8 cellular contexts compared by ENCODE assay signal in the genomic region with DNA sequence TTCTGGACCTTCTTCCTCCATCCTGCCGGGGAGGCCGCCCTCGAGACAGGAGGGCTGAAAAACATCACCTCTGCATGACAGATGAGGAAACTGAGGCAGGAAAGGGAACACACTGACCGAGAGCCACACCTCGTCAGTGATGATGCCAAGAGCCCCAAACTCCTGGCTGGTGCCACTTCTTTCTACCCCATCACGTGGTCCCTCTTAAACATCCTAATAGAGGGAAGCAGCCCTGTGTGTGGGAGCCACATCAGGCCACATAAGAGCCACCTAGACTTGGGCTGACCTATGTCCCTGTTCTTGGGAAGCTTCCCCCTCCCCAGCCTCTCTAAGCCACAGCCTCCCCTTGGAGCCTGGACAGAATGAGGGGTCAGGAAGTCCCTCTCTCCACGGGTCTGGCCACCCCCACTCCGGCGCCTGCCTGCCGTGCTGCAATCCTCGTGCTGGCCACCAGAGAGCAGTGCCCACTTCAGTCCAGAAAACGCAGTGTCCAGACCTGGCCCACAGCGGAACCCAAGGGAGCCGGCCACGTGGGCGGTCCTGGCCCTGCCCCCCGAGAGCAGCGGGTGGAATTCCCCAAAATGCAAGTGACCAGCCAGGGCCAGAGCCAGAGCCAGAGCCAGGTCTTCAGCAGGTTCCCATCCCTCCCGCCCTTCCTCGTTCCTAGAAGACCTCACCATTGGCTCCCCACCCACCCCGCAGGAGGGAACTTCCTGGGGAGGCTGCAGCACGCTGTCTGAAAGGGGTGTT. TPM values are rescaled to one million over a fixed set of nuclear protein-coding genes. Genes with fewer than 3 reads are reported as not detected.
DNase-seq lines count a peak whose midpoint lies in the region; ATAC-seq, FAIRE-seq and TF ChIP-seq lines count a peak whose summit lies in the region.

No MANE protein-coding gene starts in this region.

- no peaks in the 10 kb centered on the region for H3K36me3 Mint-ChIP-seq in activated naive CD4-positive, alpha-beta T cell treated with anti-CD3 and anti-CD28 coated beads, Interleukin-2, amount 10 ng/mL, durations not matched to agents 7 days and 5 days
- peaks cover 4% of the 10 kb centered on the region for H3K36me3 Mint-ChIP-seq in glutamatergic neuron (ENCODE audit: unreplicated experiment)

- no peaks in the 10 kb centered on the region for H3K79me2 ChIP-seq in trophoblast cell (ENCODE audit: control insufficient read depth, insufficient read depth, low read length, poor library complexity)

- H4K12ac ChIP-seq in trophoblast cell (ENCODE audit: low read depth, low read length): no peak overlapping the region

- no peak overlapping the region for H3K18ac ChIP-seq in trophoblast cell (ENCODE audit: low read length)

- H3K4me1 ChIP-seq in SJCRH30 (peaks cover 2% of the 10 kb centered on the region; the same call in 1 of the 2 replicates), trophoblast cell (ENCODE audit: control insufficient read depth in 1 of 2, insufficient read depth in 2 of 2, low read length in 2 of 2) (peaks cover 9 to 10% of the 10 kb centered on the region in 2 experiments)

- H3K4me3 ChIP-seq in SJCRH30 (no peak overlapping the region), trophoblast cell (ENCODE audit: low read depth, low read length) (no peak overlapping the region)

- no peak overlapping the region for H2AK5ac ChIP-seq in trophoblast cell (ENCODE audit: low read length)

- no peak overlapping the region for H3K14ac ChIP-seq in trophoblast cell (ENCODE audit: low read length)

- peak; percentile 71 for ATAC-seq in HG03066 (IDR thresholded peaks at IDR 0.05; ENCODE audit: low read depth, unreplicated experiment)

- no peak overlapping the region for H3K23ac ChIP-seq in trophoblast cell (ENCODE audit: low read length)

- WGBS in trophoblast cell (ENCODE audit: extremely low coverage, insufficient coverage, insufficient read length): no CpG with 5 or more reads among the region's 22 CpGs

- FAIRE-seq in urothelium cell line (lab: Jason Lieb, UNC): no peak

- TF ChIP-seq CTCF in glutamatergic neuron (IDR thresholded peaks at IDR 0.05; ENCODE audit: partially characterized antibody, unreplicated experiment): peak; percentile 92

- no peak overlapping the region for H2AFZ ChIP-seq in trophoblast cell (ENCODE audit: insufficient read depth, low read length, poor library complexity)

- no peak overlapping the region for H3K27ac Mint-ChIP-seq in activated naive CD4-positive, alpha-beta T cell treated with anti-CD3 and anti-CD28 coated beads, Interleukin-2, amount 10 ng/mL, durations not matched to agents 7 days and 5 days
- H3K27ac Mint-ChIP-seq in glutamatergic neuron (ENCODE audit: unreplicated experiment): peak overlapping the region; percentile 17

- H3K9ac ChIP-seq in trophoblast cell (ENCODE audit: low read length): no peak overlapping the region

- no peak overlapping the region for H2BK12ac ChIP-seq in trophoblast cell (ENCODE audit: low read length)

- H2BK5ac ChIP-seq in trophoblast cell (ENCODE audit: low read depth, low read length, poor library complexity): no peak overlapping the region

- H3K27me3 ChIP-seq in SJCRH30: no peaks in the 10 kb centered on the region
- no peaks in the 10 kb centered on the region for H3K27me3 ChIP-seq in trophoblast cell (ENCODE audit: insufficient read depth, low read length)

- peak overlapping the region; percentile 7 for H4K91ac ChIP-seq in trophoblast cell (ENCODE audit: low read depth, low read length)

- H3K4me2 ChIP-seq in trophoblast cell (ENCODE audit: low read length): no peak overlapping the region

- H3K4me3 Mint-ChIP-seq in activated naive CD4-positive, alpha-beta T cell treated with anti-CD3 and anti-CD28 coated beads, Interleukin-2, amount 10 ng/mL, durations not matched to agents 7 days and 5 days: no peak overlapping the region
- H3K4me3 Mint-ChIP-seq in glutamatergic neuron (ENCODE audit: unreplicated experiment): no peak overlapping the region

- no peak overlapping the region for H3K4ac ChIP-seq in trophoblast cell (ENCODE audit: low read depth, low read length)

- CTCF ChIA-PET in activated naive CD4-positive, alpha-beta T cell treated with anti-CD3 and anti-CD28 coated beads, Interleukin-2, amount 10 ng/mL, durations not matched to agents 7 days and 5 days (lab: Charles Lee): interaction anchor here (0.7 to 3.8 kb wide), 7 partner anchors 8 to 207 kb away, joined by 3 to 45 read pairs (median 4); no protein-coding TSS in a partner anchor

- H3K9me3 ChIP-seq in SJCRH30 (replicated peaks) (no peaks in the 10 kb centered on the region), trophoblast cell (ENCODE audit: insufficient read depth, low read depth, low read length) (peaks cover 3% of the 10 kb centered on the region)

- no peaks in the 10 kb centered on the region for H3K79me1 ChIP-seq in trophoblast cell (ENCODE audit: low read length)

- DNase-seq in NCI-H446 (lab: John Stamatoyannopoulos, UW) (peak; percentile 5 to 23), NCI-H446 treated with DMSO at 0.1 percent for 48 hours (lab: John Stamatoyannopoulos, UW) (no peak), SJCRH30 (peak; percentile 80 to 85), glutamatergic neuron (peak; percentile 80), trophoblast cell (peak; percentile 70 to 83), urothelium cell line (ENCODE audit: low spot score) (peak; percentile 79)
- DNase-seq in activated naive CD4-positive, alpha-beta T cell treated with anti-CD3 and anti-CD28 coated beads, Interleukin-2, amount 10 ng/mL, durations not matched to agents 7 days and 5 days: peak; percentile 69

- H3K27ac ChIP-seq in SJCRH30 (no peak overlapping the region), trophoblast cell (ENCODE audit: low read depth, low read length) (no peak overlapping the region)

- peaks cover 21% of the 10 kb centered on the region for H3K4me1 Mint-ChIP-seq in activated naive CD4-positive, alpha-beta T cell treated with anti-CD3 and anti-CD28 coated beads, Interleukin-2, amount 10 ng/mL, durations not matched to agents 7 days and 5 days
- peaks cover 23% of the 10 kb centered on the region for H3K4me1 Mint-ChIP-seq in glutamatergic neuron (ENCODE audit: low read depth, unreplicated experiment)

- H3K27me3 Mint-ChIP-seq in activated naive CD4-positive, alpha-beta T cell treated with anti-CD3 and anti-CD28 coated beads, Interleukin-2, amount 10 ng/mL, durations not matched to agents 7 days and 5 days: peaks cover 21% of the 10 kb centered on the region
- peaks cover 33% of the 10 kb centered on the region for H3K27me3 Mint-ChIP-seq in glutamatergic neuron (ENCODE audit: unreplicated experiment)

- no peaks in the 10 kb centered on the region for H3K9me3 Mint-ChIP-seq in activated naive CD4-positive, alpha-beta T cell treated with anti-CD3 and anti-CD28 coated beads, Interleukin-2, amount 10 ng/mL, durations not matched to agents 7 days and 5 days
- peaks cover 31% of the 10 kb centered on the region for H3K9me3 Mint-ChIP-seq in glutamatergic neuron (ENCODE audit: unreplicated experiment)

- H4K8ac ChIP-seq in trophoblast cell (ENCODE audit: low read depth, low read length): peak overlapping the region; percentile 17

- H3K36me3 ChIP-seq in SJCRH30: peaks cover 20% of the 10 kb centered on the region
- peaks cover 90 to 91% of the 10 kb centered on the region in 2 experiments for H3K36me3 ChIP-seq in trophoblast cell (ENCODE audit: control insufficient read depth in 1 of 2, insufficient read depth in 2 of 2, low read length in 2 of 2)

- H2BK120ac ChIP-seq in trophoblast cell (ENCODE audit: insufficient read depth, low read length, poor library complexity): peak overlapping the region; percentile 13

RNA-seq across cellular contexts. Expression of gene SARDH, which starts 54.7 kb away (rescaled TPM):
- total RNA-seq in SJCRH30 (2014; rRNA removed; shearing (Covaris generic)): 15.7 and 18.5 TPM in 2 replicates
- 2.0 TPM for total RNA-seq in glutamatergic neuron (ENCODE audit: unreplicated experiment)
- polyA plus RNA-seq in trophoblast cell (2013): 0.88 and 0.90 TPM in 2 replicates
